1 cellular context compared by ENCODE assay signal in genomic region chr19:5680437-5681368, GRCh38.
TF ChIP-seq lines count a peak whose summit lies in the region.

A gene with protein sequence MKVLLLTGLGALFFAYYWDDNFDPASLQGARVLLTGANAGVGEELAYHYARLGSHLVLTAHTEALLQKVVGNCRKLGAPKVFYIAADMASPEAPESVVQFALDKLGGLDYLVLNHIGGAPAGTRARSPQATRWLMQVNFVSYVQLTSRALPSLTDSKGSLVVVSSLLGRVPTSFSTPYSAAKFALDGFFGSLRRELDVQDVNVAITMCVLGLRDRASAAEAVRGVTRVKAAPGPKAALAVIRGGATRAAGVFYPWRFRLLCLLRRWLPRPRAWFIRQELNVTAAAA (plus strand): TSS chr19:5681027. CDS start chr19:5684833, 3,806 bp downstream.
A gene with protein sequence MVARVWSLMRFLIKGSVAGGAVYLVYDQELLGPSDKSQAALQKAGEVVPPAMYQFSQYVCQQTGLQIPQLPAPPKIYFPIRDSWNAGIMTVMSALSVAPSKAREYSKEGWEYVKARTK (minus strand): TSS chr19:5680516. CDS start chr19:5680486, 30 bp downstream.

TF ChIP-seq in H1, 55 proteins besides CTCF, POLR2A, EP300 and RAD21:
- TF ChIP-seq TAF7 (optimal IDR thresholded peaks at IDR 0.05; ENCODE audit: borderline replicate concordance, low read depth, low read length) (peak; percentile 5), TCF12 (IDR thresholded peaks at IDR 0.05; ENCODE audit: low read depth, low read length) (no peak), BACH1 (IDR thresholded peaks at IDR 0.05; ENCODE audit: low read length) (peak; percentile 69), YY1 (IDR thresholded peaks at IDR 0.05; ENCODE audit: low read depth, low read length) (peak; percentile 78), NRF1 (IDR thresholded peaks at IDR 0.05; ENCODE audit: low read depth, low read length) (0 out of 2 replicates have a peak, but pooled peaks have one; percentile 7), SIX5 (IDR thresholded peaks at IDR 0.05; ENCODE audit: low read depth, low read length) (peak; percentile 91), JUN (IDR thresholded peaks at IDR 0.05; ENCODE audit: low read depth, low read length) (no peak), KDM4A (IDR thresholded peaks at IDR 0.05; ENCODE audit: low read depth, low read length, severe bottlenecking) (peak; percentile 92), SIRT6 (IDR thresholded peaks at IDR 0.05; ENCODE audit: low read length) (no peak), CREB1 (IDR thresholded peaks at IDR 0.05) (peak; percentile 88), TAF1 (IDR thresholded peaks at IDR 0.05; ENCODE audit: low read depth, low read length) (peak; percentile 47; the same call in 1 of the 2 replicates), PHF8 (conservative IDR thresholded peaks at IDR 0.05; ENCODE audit: low read depth, low read length) (peak; percentile 41; the same call in 1 of the 2 replicates), CHD2 (IDR thresholded peaks at IDR 0.05; ENCODE audit: low read length) (peak; percentile 21; the same call in 1 of the 2 replicates), NANOG (IDR thresholded peaks at IDR 0.05; ENCODE audit: insufficient read depth, low read depth, low read length, poor library complexity, severe bottlenecking) (peak; percentile 27), ATF2 (IDR thresholded peaks at IDR 0.05; ENCODE audit: low read length) (no peak), SP1 (IDR thresholded peaks at IDR 0.05; ENCODE audit: low read depth, low read length) (0 out of 2 replicates have a peak, but pooled peaks have one; percentile 67), SP4 (IDR thresholded peaks at IDR 0.05; ENCODE audit: low read length) (0 out of 2 replicates have a peak, but pooled peaks have one; percentile 77), ASH2L (IDR thresholded peaks at IDR 0.05; ENCODE audit: low read length) (peak; percentile 78), SIN3A (conservative IDR thresholded peaks at IDR 0.05 in 1 of 2, IDR thresholded peaks at IDR 0.05 in 1 of 2; ENCODE audit: low read depth in 1 of 2, low read length in 2 of 2) (peak in 1 of 2 experiments; percentile 35; a peak in 1 of 4 replicates), EZH2 (IDR thresholded peaks at IDR 0.05; ENCODE audit: low read depth, low read length, severe bottlenecking) (no peak)
- TF ChIP-seq, protein P1, sequence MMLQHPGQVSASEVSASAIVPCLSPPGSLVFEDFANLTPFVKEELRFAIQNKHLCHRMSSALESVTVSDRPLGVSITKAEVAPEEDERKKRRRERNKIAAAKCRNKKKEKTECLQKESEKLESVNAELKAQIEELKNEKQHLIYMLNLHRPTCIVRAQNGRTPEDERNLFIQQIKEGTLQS (IDR thresholded peaks at IDR 0.05; ENCODE audit: insufficient read depth, low read depth, low read length), result peak; percentile 88
- TF ChIP-seq, protein P2, sequence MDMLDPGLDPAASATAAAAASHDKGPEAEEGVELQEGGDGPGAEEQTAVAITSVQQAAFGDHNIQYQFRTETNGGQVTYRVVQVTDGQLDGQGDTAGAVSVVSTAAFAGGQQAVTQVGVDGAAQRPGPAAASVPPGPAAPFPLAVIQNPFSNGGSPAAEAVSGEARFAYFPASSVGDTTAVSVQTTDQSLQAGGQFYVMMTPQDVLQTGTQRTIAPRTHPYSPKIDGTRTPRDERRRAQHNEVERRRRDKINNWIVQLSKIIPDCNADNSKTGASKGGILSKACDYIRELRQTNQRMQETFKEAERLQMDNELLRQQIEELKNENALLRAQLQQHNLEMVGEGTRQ (IDR thresholded peaks at IDR 0.05; ENCODE audit: low read length), result peak; percentile 97
- TF ChIP-seq, protein P3, sequence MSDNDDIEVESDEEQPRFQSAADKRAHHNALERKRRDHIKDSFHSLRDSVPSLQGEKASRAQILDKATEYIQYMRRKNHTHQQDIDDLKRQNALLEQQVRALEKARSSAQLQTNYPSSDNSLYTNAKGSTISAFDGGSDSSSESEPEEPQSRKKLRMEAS (IDR thresholded peaks at IDR 0.05), result 0 out of 2 replicates have a peak, but pooled peaks have one; percentile 1
